13 cellular contexts compared by ENCODE assay signal in the genomic region with DNA sequence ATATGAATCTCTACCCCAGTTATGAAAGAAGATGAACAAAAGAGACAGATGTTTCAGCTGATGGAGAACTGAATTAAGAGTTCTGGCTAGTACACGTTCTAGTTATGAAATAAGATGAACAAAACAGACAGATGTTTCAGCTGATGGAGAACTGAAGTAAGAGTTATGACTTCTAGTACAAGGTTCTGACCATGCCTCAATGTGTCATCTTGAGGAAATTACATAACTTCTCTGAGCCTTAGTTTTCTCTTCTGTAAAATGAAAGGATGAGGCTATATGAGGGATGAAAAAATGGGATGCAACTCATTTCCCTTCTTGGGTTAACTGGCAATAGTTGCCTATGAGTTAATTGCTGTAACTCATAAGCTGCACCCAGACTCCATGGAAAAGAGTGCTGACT.
DNase-seq lines count a peak whose midpoint lies in the region; FAIRE-seq and TF ChIP-seq lines count a peak whose summit lies in the region.
"Had no signal": no experiment of that assay in that cellular context is flagged by ENCODE, and none has a peak within 500 bp of the region (broad histone marks: within the 10 kb centered on the region; RNA-seq: fewer than 3 reads in every experiment).

No MANE protein-coding gene starts in this region.

- 84% methylated on average over 1 of the region's 1 CpG for WGBS in smooth muscle cell (ENCODE audit: low lambda C conversion rate)

- H3K9ac ChIP-seq in smooth muscle cell (ENCODE audit: low read depth): peak overlapping the region; percentile 61

- no peak overlapping the region for H2AFZ ChIP-seq in smooth muscle cell (ENCODE audit: low read depth)

- DNase-seq in H54 (ENCODE audit: insufficient read length, low spot score) (no peak), RPMI7951 (ENCODE audit: low read depth) (peak; percentile 11), fibroblast of peridontal ligament (ENCODE audit: extremely low read depth) (peak; percentile 18), smooth muscle cell (lab: John Stamatoyannopoulos, UW; ENCODE audit: unreplicated experiment) (no peak), GM12892 (ENCODE audit: insufficient read length) (no peak), NCI-H128 (lab: John Stamatoyannopoulos, UW; ENCODE audit: unreplicated experiment) (no peak)
- DNase-seq in stimulated activated naive CD4-positive, alpha-beta T cell (lab: John Stamatoyannopoulos, UW): no peak
- DNase-seq: anterior cingulate cortex; CD8-positive, alpha-beta T cell; effector CD4-positive, alpha-beta T cell; NCI-H1048; posterior cingulate gyrus; stimulated activated CD4-positive, alpha-beta T cell treated with anti-CD3 and anti-CD28 coated beads, Interleukin-4, amount 100 ng/mL, for 1 hour had no signal

- no peaks in the 10 kb centered on the region for H4K20me1 ChIP-seq in smooth muscle cell (ENCODE audit: low read depth)

- H3K27me3 ChIP-seq in smooth muscle cell (ENCODE audit: low read depth): no peaks in the 10 kb centered on the region

- no peaks in the 10 kb centered on the region for H3K9me3 ChIP-seq in smooth muscle cell (replicated peaks; ENCODE audit: low read depth)

- H3F3A ChIP-seq in smooth muscle cell (ENCODE audit: low read depth): peaks cover 14% of the 10 kb centered on the region

- FAIRE-seq in H54 (lab: Jason Lieb, UNC): peak; percentile 66
- FAIRE-seq in GM12892 (lab: Jason Lieb, UNC): no peak

- H3K4me3 ChIP-seq in smooth muscle cell: no peak overlapping the region

- peak overlapping the region; percentile 79 for H3K4me2 ChIP-seq in smooth muscle cell

- no peak for TF ChIP-seq CTCF in smooth muscle cell (IDR thresholded peaks at IDR 0.05; ENCODE audit: borderline replicate concordance, insufficient read depth, poor library complexity, severe bottlenecking)

- H3K27ac ChIP-seq in smooth muscle cell (ENCODE audit: low read depth): peak overlapping the region; percentile 96

- no peaks in the 10 kb centered on the region for H3K36me3 ChIP-seq in smooth muscle cell (ENCODE audit: low read depth)

- TF ChIP-seq POLR2A in H54 (IDR thresholded peaks at IDR 0.05; ENCODE audit: low read depth, low read length) (no peak), GM12892 (IDR thresholded peaks at IDR 0.05; ENCODE audit: low read depth, low read length) (no peak)

- H3K4me1 ChIP-seq in smooth muscle cell (ENCODE audit: low read depth): peaks cover 6% of the 10 kb centered on the region

- H3K79me2 ChIP-seq in smooth muscle cell (ENCODE audit: low read depth): no peaks in the 10 kb centered on the region

Comparison
In these comparisons a context has a peak if more than half of its experiments do, and no peak if none do; other contexts are left out.
1. DNase-seq: peak in RPMI7951 (single experiment) and fibroblast of peridontal ligament (single experiment); none in H54 (single experiment), smooth muscle cell (single experiment), GM12892 (single experiment), stimulated activated naive CD4-positive, alpha-beta T cell (0 of 6) and NCI-H128 (single experiment).